ENCODE assay signal across 1 cellular context in genomic region chr16:88754912-88755744, GRCh38.
TF ChIP-seq lines count a peak whose summit lies in the region.

No MANE protein-coding gene starts in this region.

TF ChIP-seq in GM23338, 12 proteins besides CTCF, POLR2A, EP300 and RAD21 (continued from another document):
- TF ChIP-seq ZNF462 (CRISPR knock-in tag; IDR thresholded peaks at IDR 0.05): no peak
TF ChIP-seq in GM23338: peak in this region for 0.
